ENCODE assay signal across 2 cellular contexts in the genomic region with DNA sequence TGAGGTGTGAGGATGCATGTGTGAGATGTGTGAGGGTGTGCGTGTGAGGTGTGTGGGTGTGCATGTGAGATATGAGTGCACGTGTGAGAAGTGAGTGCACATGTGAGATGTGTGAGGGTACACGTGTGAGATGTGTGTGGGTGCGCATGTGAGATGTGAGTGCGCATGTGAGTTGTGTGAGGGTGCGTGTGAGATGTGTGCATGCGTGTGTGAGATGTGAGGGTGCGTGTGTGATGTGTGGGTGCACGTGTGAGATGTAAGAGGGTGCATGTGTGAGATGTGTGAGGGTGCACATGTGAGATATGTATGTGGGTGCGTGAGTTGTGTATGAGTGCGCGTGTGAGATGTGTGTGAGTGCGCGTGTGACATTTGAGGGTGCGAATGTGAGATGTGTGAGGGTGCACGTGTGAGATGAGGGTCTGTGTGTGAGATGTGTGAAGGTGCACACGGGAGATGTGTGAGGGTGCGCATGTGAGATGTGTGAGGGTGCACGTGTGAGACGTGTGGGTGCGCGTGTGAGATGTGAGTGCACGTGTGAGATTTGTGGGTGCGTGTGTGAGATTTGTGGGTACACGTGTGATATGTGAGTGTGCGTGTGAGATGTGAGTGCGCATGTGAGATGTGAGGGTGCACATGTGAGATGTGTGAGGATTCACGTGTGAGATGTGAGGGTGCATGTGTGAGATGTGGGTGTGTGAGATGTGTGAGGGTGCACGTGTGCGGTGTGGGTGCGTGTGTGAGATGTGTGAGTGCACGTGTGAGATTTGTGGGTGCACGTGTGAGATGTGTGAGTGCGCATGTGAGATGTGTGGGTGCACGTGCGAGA.
TF ChIP-seq lines count a peak whose summit lies in the region.

No MANE protein-coding gene starts in this region.

TF ChIP-seq in IMR-90, 13 proteins besides CTCF, POLR2A, EP300 and RAD21:
- TF ChIP-seq RCOR1 (IDR thresholded peaks at IDR 0.05; ENCODE audit: insufficient replicate concordance, low read length) (no peak), CEBPB (IDR thresholded peaks at IDR 0.05; ENCODE audit: low read depth, low read length) (no peak), CHD1 (IDR thresholded peaks at IDR 0.05; ENCODE audit: low read depth, low read length) (no peak), ELK1 (IDR thresholded peaks at IDR 0.05; ENCODE audit: borderline replicate concordance, low read depth, low read length) (no peak), NFE2L2 (IDR thresholded peaks at IDR 0.05; ENCODE audit: low read depth, low read length) (no peak), MAFK (IDR thresholded peaks at IDR 0.05; ENCODE audit: low read depth, low read length) (no peak), RFX5 (IDR thresholded peaks at IDR 0.05; ENCODE audit: low read depth, low read length) (no peak), SMC3 (IDR thresholded peaks at IDR 0.05; ENCODE audit: low read depth, low read length) (no peak), FOS (IDR thresholded peaks at IDR 0.05; ENCODE audit: low read depth, low read length) (no peak), MAZ (IDR thresholded peaks at IDR 0.05; ENCODE audit: borderline replicate concordance, low read depth, low read length) (no peak), BHLHE40 (IDR thresholded peaks at IDR 0.05; ENCODE audit: low read depth, low read length) (no peak)
- TF ChIP-seq, protein P1, sequence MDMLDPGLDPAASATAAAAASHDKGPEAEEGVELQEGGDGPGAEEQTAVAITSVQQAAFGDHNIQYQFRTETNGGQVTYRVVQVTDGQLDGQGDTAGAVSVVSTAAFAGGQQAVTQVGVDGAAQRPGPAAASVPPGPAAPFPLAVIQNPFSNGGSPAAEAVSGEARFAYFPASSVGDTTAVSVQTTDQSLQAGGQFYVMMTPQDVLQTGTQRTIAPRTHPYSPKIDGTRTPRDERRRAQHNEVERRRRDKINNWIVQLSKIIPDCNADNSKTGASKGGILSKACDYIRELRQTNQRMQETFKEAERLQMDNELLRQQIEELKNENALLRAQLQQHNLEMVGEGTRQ (IDR thresholded peaks at IDR 0.05; ENCODE audit: low read depth, low read length), result no peak

TF ChIP-seq in H1, 55 proteins besides CTCF, POLR2A, EP300 and RAD21:
- TF ChIP-seq TEAD4 (IDR thresholded peaks at IDR 0.05; ENCODE audit: low read depth, low read length) (no peak), TAF7 (optimal IDR thresholded peaks at IDR 0.05; ENCODE audit: borderline replicate concordance, low read depth, low read length) (no peak), SP1 (IDR thresholded peaks at IDR 0.05; ENCODE audit: low read depth, low read length) (no peak), RFX5 (IDR thresholded peaks at IDR 0.05; ENCODE audit: borderline replicate concordance, low read depth, low read length) (no peak), CBX8 (IDR thresholded peaks at IDR 0.05; ENCODE audit: borderline replicate concordance, low read depth, low read length) (no peak), TBP (IDR thresholded peaks at IDR 0.05; ENCODE audit: low read depth, low read length) (no peak), POU5F1 (IDR thresholded peaks at IDR 0.05; ENCODE audit: low read depth, low read length) (no peak), CTBP2 (IDR thresholded peaks at IDR 0.05; ENCODE audit: borderline replicate concordance, insufficient read depth, insufficient read length, low read length) (no peak), SRF (IDR thresholded peaks at IDR 0.05; ENCODE audit: low read depth, low read length) (no peak), TAF1 (IDR thresholded peaks at IDR 0.05; ENCODE audit: low read depth, low read length) (no peak), CBX5 (IDR thresholded peaks at IDR 0.05; ENCODE audit: low read depth, low read length) (no peak), GABPA (IDR thresholded peaks at IDR 0.05; ENCODE audit: borderline replicate concordance, insufficient read depth, low read length) (no peak), EGR1 (IDR thresholded peaks at IDR 0.05; ENCODE audit: borderline replicate concordance, low read depth, low read length) (no peak), CEBPB (IDR thresholded peaks at IDR 0.05; ENCODE audit: low read depth, low read length) (no peak), E2F6 (IDR thresholded peaks at IDR 0.05) (no peak), CREB1 (IDR thresholded peaks at IDR 0.05) (no peak)
- TF ChIP-seq, protein P2, sequence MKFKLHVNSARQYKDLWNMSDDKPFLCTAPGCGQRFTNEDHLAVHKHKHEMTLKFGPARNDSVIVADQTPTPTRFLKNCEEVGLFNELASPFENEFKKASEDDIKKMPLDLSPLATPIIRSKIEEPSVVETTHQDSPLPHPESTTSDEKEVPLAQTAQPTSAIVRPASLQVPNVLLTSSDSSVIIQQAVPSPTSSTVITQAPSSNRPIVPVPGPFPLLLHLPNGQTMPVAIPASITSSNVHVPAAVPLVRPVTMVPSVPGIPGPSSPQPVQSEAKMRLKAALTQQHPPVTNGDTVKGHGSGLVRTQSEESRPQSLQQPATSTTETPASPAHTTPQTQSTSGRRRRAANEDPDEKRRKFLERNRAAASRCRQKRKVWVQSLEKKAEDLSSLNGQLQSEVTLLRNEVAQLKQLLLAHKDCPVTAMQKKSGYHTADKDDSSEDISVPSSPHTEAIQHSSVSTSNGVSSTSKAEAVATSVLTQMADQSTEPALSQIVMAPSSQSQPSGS (IDR thresholded peaks at IDR 0.05; ENCODE audit: low read length), result no peak
